In the genomic region with DNA sequence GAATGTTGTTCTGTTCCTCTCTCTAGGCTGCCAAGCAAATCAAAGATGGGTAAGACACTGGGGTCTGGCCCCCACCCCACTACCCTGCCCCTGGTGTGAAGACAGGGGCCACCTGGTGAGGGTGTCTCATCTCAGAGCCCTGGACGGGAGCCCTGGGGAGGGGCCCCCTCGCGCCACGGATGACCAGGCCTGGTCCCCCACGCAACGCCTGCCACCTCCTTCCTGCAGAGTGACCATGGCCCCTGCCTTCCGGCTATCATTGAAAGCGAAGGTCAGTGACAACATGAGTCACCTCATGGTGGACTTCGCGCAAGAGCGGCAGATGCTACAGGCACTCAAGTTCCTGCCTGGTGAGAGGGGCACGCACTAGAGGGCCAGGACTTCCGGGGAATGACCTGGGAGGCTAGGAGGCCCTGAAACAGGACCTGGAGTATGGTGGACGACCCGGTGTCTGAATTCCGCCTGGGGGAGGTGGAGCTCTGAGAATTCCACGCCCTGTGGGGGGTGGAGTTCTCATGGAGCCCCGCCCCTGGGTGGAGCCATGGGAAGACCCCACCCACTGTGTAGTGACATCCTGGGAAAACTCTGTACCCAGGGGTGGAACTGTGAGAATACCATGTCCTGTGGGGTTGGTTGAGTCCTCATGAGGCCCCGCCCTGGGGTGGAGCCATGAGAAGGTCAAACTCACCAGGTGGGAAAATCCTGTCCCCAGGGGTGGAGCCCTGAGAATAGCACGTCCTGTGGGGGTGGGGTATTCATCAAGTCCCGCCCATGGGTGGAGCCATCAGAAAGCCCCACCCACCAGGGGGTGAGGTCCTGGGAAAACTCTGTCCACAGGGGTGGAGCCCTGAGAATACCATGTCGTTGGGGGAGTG, we compare ENCODE assay signal across 18 cellular contexts. TPM values are rescaled to one million over a fixed set of nuclear protein-coding genes. Genes with fewer than 3 reads are reported as not detected.
DNase-seq lines count a peak whose midpoint lies in the region; ATAC-seq and TF ChIP-seq lines count a peak whose summit lies in the region.
"Had no signal": no experiment of that assay in that cellular context is flagged by ENCODE, and none has a peak within 500 bp of the region (broad histone marks: within the 10 kb centered on the region; RNA-seq: fewer than 3 reads in every experiment).

No MANE protein-coding gene starts in this region.

- H3K4me3 Mint-ChIP-seq in activated naive CD4-positive, alpha-beta T cell treated with anti-CD3 and anti-CD28 coated beads for 36 hours: no peak overlapping the region
- no peak overlapping the region for H3K4me3 Mint-ChIP-seq in activated naive CD4-positive, alpha-beta T cell treated with anti-CD3 and anti-CD28 coated beads, Interleukin-2, amount 10 ng/mL, durations not matched to agents 7 days and 5 days
- H3K4me3 Mint-ChIP-seq: effector memory CD8-positive, alpha-beta T cell; naive thymus-derived CD4-positive, alpha-beta T cell; stimulated activated naive CD8-positive, alpha-beta T cell treated with anti-CD3 and anti-CD28 coated beads, Interleukin-15, amount 100 ng/mL, for 72 hours had no signal

- ATAC-seq in foreskin keratinocyte (peak; percentile 44), HG02870 (IDR thresholded peaks at IDR 0.05; ENCODE audit: unreplicated experiment) (no peak)
- ATAC-seq: effector memory CD8-positive, alpha-beta T cell; left lobe of liver; naive thymus-derived CD4-positive, alpha-beta T cell; right cardiac atrium; stimulated activated naive CD8-positive, alpha-beta T cell treated with anti-CD3 and anti-CD28 coated beads, Interleukin-15, amount 100 ng/mL, for 72 hours had no signal

- H3K27ac Mint-ChIP-seq in activated naive CD4-positive, alpha-beta T cell treated with anti-CD3 and anti-CD28 coated beads for 36 hours: no peak overlapping the region
- no peak overlapping the region for H3K27ac Mint-ChIP-seq in activated naive CD4-positive, alpha-beta T cell treated with anti-CD3 and anti-CD28 coated beads, Interleukin-2, amount 10 ng/mL, durations not matched to agents 7 days and 5 days
- H3K27ac Mint-ChIP-seq: effector memory CD8-positive, alpha-beta T cell; naive thymus-derived CD4-positive, alpha-beta T cell; stimulated activated naive CD8-positive, alpha-beta T cell treated with anti-CD3 and anti-CD28 coated beads, Interleukin-15, amount 100 ng/mL, for 72 hours had no signal

- H3K36me3 Mint-ChIP-seq in activated naive CD4-positive, alpha-beta T cell treated with anti-CD3 and anti-CD28 coated beads for 36 hours (ENCODE audit: low read depth): peaks cover 5% of the 10 kb centered on the region
- H3K36me3 Mint-ChIP-seq in activated naive CD4-positive, alpha-beta T cell treated with anti-CD3 and anti-CD28 coated beads, Interleukin-2, amount 10 ng/mL, durations not matched to agents 7 days and 5 days: peaks cover 2% of the 10 kb centered on the region

- H3K9me3 Mint-ChIP-seq in activated naive CD4-positive, alpha-beta T cell treated with anti-CD3 and anti-CD28 coated beads for 36 hours: no peaks in the 10 kb centered on the region
- H3K9me3 Mint-ChIP-seq in activated naive CD4-positive, alpha-beta T cell treated with anti-CD3 and anti-CD28 coated beads, Interleukin-2, amount 10 ng/mL, durations not matched to agents 7 days and 5 days: no peaks in the 10 kb centered on the region
- H3K9me3 Mint-ChIP-seq: effector memory CD8-positive, alpha-beta T cell; naive thymus-derived CD4-positive, alpha-beta T cell; stimulated activated naive CD8-positive, alpha-beta T cell treated with anti-CD3 and anti-CD28 coated beads, Interleukin-15, amount 100 ng/mL, for 72 hours had no signal

- H3K27me3 ChIP-seq in foreskin keratinocyte: no peaks in the 10 kb centered on the region

- no peak for TF ChIP-seq CTCF in foreskin keratinocyte (conservative IDR thresholded peaks at IDR 0.05)

- intact Hi-C loops in activated naive CD4-positive, alpha-beta T cell treated with anti-CD3 and anti-CD28 coated beads for 36 hours (cut with micrococcal nuclease): no loop called here

- H3K27ac ChIP-seq in foreskin keratinocyte: no peak overlapping the region

- H3K4me1 Mint-ChIP-seq in activated naive CD4-positive, alpha-beta T cell treated with anti-CD3 and anti-CD28 coated beads for 36 hours (ENCODE audit: low read depth): no peaks in the 10 kb centered on the region
- peaks cover 4% of the 10 kb centered on the region for H3K4me1 Mint-ChIP-seq in activated naive CD4-positive, alpha-beta T cell treated with anti-CD3 and anti-CD28 coated beads, Interleukin-2, amount 10 ng/mL, durations not matched to agents 7 days and 5 days

- CTCF ChIA-PET in activated naive CD4-positive, alpha-beta T cell treated with anti-CD3 and anti-CD28 coated beads for 36 hours (lab: Charles Lee): no interaction called here
- CTCF ChIA-PET in activated naive CD4-positive, alpha-beta T cell treated with anti-CD3 and anti-CD28 coated beads, Interleukin-2, amount 10 ng/mL, durations not matched to agents 7 days and 5 days (lab: Charles Lee): no interaction called here

- DNase-seq in activated naive CD4-positive, alpha-beta T cell treated with anti-CD3 and anti-CD28 coated beads for 36 hours: peak; percentile 27
- DNase-seq in activated naive CD4-positive, alpha-beta T cell treated with anti-CD3 and anti-CD28 coated beads, Interleukin-2, amount 10 ng/mL, durations not matched to agents 7 days and 5 days: no peak
- peak; percentile 21 for DNase-seq in RKO (ENCODE audit: low spot score)
- no peak for DNase-seq in foreskin keratinocyte
- no peak for DNase-seq in NCI-H187 treated with DMSO at 0.1 percent for 48 hours (lab: John Stamatoyannopoulos, UW)
- DNase-seq in hypothalamus (lab: John Stamatoyannopoulos, UW): no peak
- no peak for DNase-seq in DMS153 treated with DMSO at 0.1 percent for 48 hours (lab: John Stamatoyannopoulos, UW; ENCODE audit: unreplicated experiment)
- DNase-seq: activated CD8-positive, alpha-beta memory T cell treated with anti-CD3 and anti-CD28 coated beads, Interleukin-2, amount 50 U/mL, for 48 hours; effector memory CD8-positive, alpha-beta T cell; naive thymus-derived CD4-positive, alpha-beta T cell; NCI-H2107; right cardiac atrium; stimulated activated CD4-positive, alpha-beta T cell treated with anti-CD3 and anti-CD28 coated beads, Interleukin-4, amount 100 ng/mL, for 24 hours; T1000 had no signal

- no peaks in the 10 kb centered on the region for H3K27me3 Mint-ChIP-seq in activated naive CD4-positive, alpha-beta T cell treated with anti-CD3 and anti-CD28 coated beads for 36 hours (ENCODE audit: low read depth)
- H3K27me3 Mint-ChIP-seq in activated naive CD4-positive, alpha-beta T cell treated with anti-CD3 and anti-CD28 coated beads, Interleukin-2, amount 10 ng/mL, durations not matched to agents 7 days and 5 days: peaks cover 3% of the 10 kb centered on the region
- H3K27me3 Mint-ChIP-seq: naive thymus-derived CD4-positive, alpha-beta T cell; stimulated activated naive CD8-positive, alpha-beta T cell treated with anti-CD3 and anti-CD28 coated beads, Interleukin-15, amount 100 ng/mL, for 72 hours had no signal

- H3K4me1 ChIP-seq in foreskin keratinocyte: no peaks in the 10 kb centered on the region

RNA-seq across cellular contexts. Expression of gene FSD1, which starts 6.1 kb away (rescaled TPM):
- total RNA-seq in activated naive CD4-positive, alpha-beta T cell treated with anti-CD3 and anti-CD28 coated beads for 36 hours: 10 to 100 TPM; 12.3 to 17.5 TPM
- total RNA-seq in foreskin keratinocyte: 7.3 and 8.6 TPM in 2 replicates
- 8.4 and 10.4 TPM in 2 replicates for polyA plus RNA-seq in foreskin keratinocyte
- total RNA-seq: right cardiac atrium had no signal
- polyA plus RNA-seq: right cardiac atrium had no signal

RNA-seq across cellular contexts. Expression of gene TMIGD2, which starts 8.3 kb away (rescaled TPM):
- 10 to 100 TPM; 19.9 to 21.2 TPM for total RNA-seq in activated naive CD4-positive, alpha-beta T cell treated with anti-CD3 and anti-CD28 coated beads for 36 hours
- not detected in 2 replicates for total RNA-seq in foreskin keratinocyte
- not detected in 2 replicates for polyA plus RNA-seq in foreskin keratinocyte
- total RNA-seq: astrocyte, right cardiac atrium had no signal

RNA-seq across cellular contexts. Expression of gene STAP2, which starts 28.1 kb away (rescaled TPM):
- total RNA-seq in activated naive CD4-positive, alpha-beta T cell treated with anti-CD3 and anti-CD28 coated beads for 36 hours: 10 to 100 TPM in 1 of 2 experiments, 1 to 10 TPM in 1; 8.1 to 10.7 TPM
- total RNA-seq in foreskin keratinocyte: 65.5 and 76.1 TPM in 2 replicates
- 75.0 and 84.2 TPM in 2 replicates for polyA plus RNA-seq in foreskin keratinocyte

RNA-seq across cellular contexts. Expression of gene SHD, which starts 31.4 kb away (rescaled TPM):
- total RNA-seq in activated naive CD4-positive, alpha-beta T cell treated with anti-CD3 and anti-CD28 coated beads for 36 hours: not detected
- total RNA-seq in foreskin keratinocyte: not detected in 2 replicates
- polyA plus RNA-seq in foreskin keratinocyte: not detected in 2 replicates
- polyA plus RNA-seq: naive thymus-derived CD4-positive, alpha-beta T cell had no signal

RNA-seq across cellular contexts. Expression of gene MPND, which starts 32.9 kb away (rescaled TPM):
- 10 to 100 TPM; 16.3 to 18.6 TPM for total RNA-seq in activated naive CD4-positive, alpha-beta T cell treated with anti-CD3 and anti-CD28 coated beads for 36 hours
- 10.0 and 10.9 TPM in 2 replicates for total RNA-seq in foreskin keratinocyte
- polyA plus RNA-seq in foreskin keratinocyte: 15.2 and 15.5 TPM in 2 replicates

Comparison
In these comparisons a context has a peak if more than half of its experiments do, and no peak if none do; other contexts are left out.
1. DNase-seq: peak in activated naive CD4-positive, alpha-beta T cell treated with anti-CD3 and anti-CD28 coated beads for 36 hours (single experiment) and RKO (single experiment); none in activated naive CD4-positive, alpha-beta T cell treated with anti-CD3 and anti-CD28 coated beads, Interleukin-2, amount 10 ng/mL, durations not matched to agents 7 days and 5 days (single experiment), foreskin keratinocyte (0 of 2), NCI-H187 treated with DMSO at 0.1 percent for 48 hours (single experiment), hypothalamus (0 of 51) and DMS153 treated with DMSO at 0.1 percent for 48 hours (single experiment).
2. RNA of gene TMIGD2, which starts 8.3 kb away (total RNA-seq): 19.9 to 21.2 TPM in activated naive CD4-positive, alpha-beta T cell treated with anti-CD3 and anti-CD28 coated beads for 36 hours; not detected in foreskin keratinocyte; every median in the first group is over 10 times any median in the second.